15 cellular contexts compared by ENCODE assay signal in genomic region chr9:120570296-120570695, GRCh38. TPM values are rescaled to one million over a fixed set of nuclear protein-coding genes. Genes with fewer than 3 reads are reported as not detected.
A peak's percentile ranks its signal among the peaks of the same experiment; 100 is the strongest.
DNase-seq lines count a peak whose midpoint lies in the region; ATAC-seq and TF ChIP-seq lines count a peak whose summit lies in the region.
"Had no signal": no experiment of that assay in that cellular context is flagged by ENCODE, and none has a peak within 500 bp of the region (broad histone marks: within the 10 kb centered on the region; RNA-seq: fewer than 3 reads in every experiment).

No MANE protein-coding gene starts in this region.

- peaks cover 75% of the 10 kb centered on the region for H3K79me2 ChIP-seq in KMS-11 (ENCODE audit: insufficient read depth, low read depth)
- H3K79me2 ChIP-seq in PC-3 (ENCODE audit: low read length), result peaks cover 30% of the 10 kb centered on the region
- H3K79me2 ChIP-seq in smooth muscle cell (ENCODE audit: low read depth), result peaks cover 13% of the 10 kb centered on the region

- no TSS peak for BruUV-seq in PC-3 (replicated peaks; lab: Mats Ljungman, UMichigan)

- peak overlapping the region; percentile 15; the same call in 1 of the 2 replicates for H3K4me2 ChIP-seq in KMS-11
- H3K4me2 ChIP-seq in PC-3 (ENCODE audit: low read length), result no peak overlapping the region
- H3K4me2 ChIP-seq in smooth muscle cell, result no peak overlapping the region
- H3K4me2 ChIP-seq: A549 had no signal

- no peaks in the 10 kb centered on the region for H3K9me3 ChIP-seq in AG04450 (ENCODE audit: control insufficient read depth, insufficient read depth, low read length)
- H3K9me3 ChIP-seq in esophagus muscularis mucosa, result no peaks in the 10 kb centered on the region
- no peaks in the 10 kb centered on the region for H3K9me3 ChIP-seq in sigmoid colon
- H3K9me3 ChIP-seq in PC-3 (ENCODE audit: low read length), result no peaks in the 10 kb centered on the region
- H3K9me3 ChIP-seq in smooth muscle cell (replicated peaks; ENCODE audit: low read depth), result no peaks in the 10 kb centered on the region
- H3K9me3 ChIP-seq: A549 had no signal

- H3K9ac ChIP-seq in KMS-11 (no peak overlapping the region), PC-3 (ENCODE audit: low read length) (no peak overlapping the region), smooth muscle cell (ENCODE audit: low read depth) (no peak overlapping the region)

- 97% methylated on average over 3 of the region's 5 CpGs for WGBS in esophagus muscularis mucosa
- 96 to 97% methylated on average over 5 of the region's 5 CpGs for WGBS in sigmoid colon, 2 donors
- 98% methylated on average over 5 of the region's 5 CpGs for WGBS in smooth muscle cell (ENCODE audit: low lambda C conversion rate)

- POLR2A ChIA-PET in AG04450 (lab: Yijun Ruan, JAX) (no interaction called here), PC-3 (lab: Charles Lee; ENCODE audit: unreplicated experiment) (no interaction called here)

- H3K27me3 ChIP-seq in AG04450 (ENCODE audit: control insufficient read depth, insufficient read depth, low read length), result no peaks in the 10 kb centered on the region
- H3K27me3 ChIP-seq in KMS-11 (ENCODE audit: insufficient read depth, low read depth), result no peaks in the 10 kb centered on the region
- no peaks in the 10 kb centered on the region for H3K27me3 ChIP-seq in esophagus muscularis mucosa
- H3K27me3 ChIP-seq in sigmoid colon, result no peaks in the 10 kb centered on the region
- no peaks in the 10 kb centered on the region for H3K27me3 ChIP-seq in PC-3 (ENCODE audit: low read length)
- no peaks in the 10 kb centered on the region for H3K27me3 ChIP-seq in smooth muscle cell (ENCODE audit: low read depth)

- TF ChIP-seq EP300 in esophagus muscularis mucosa (IDR thresholded peaks at IDR 0.05), result no peak
- TF ChIP-seq EP300 in sigmoid colon (IDR thresholded peaks at IDR 0.05), result no peak

- H3K27ac ChIP-seq in AG04450 (ENCODE audit: low read depth, low read length) (peak overlapping the region; percentile 77), KMS-11 (no peak overlapping the region), esophagus muscularis mucosa (replicated peaks in 1 of 4) (peak overlapping the region in 3 of 4 donors; percentile 34 to 48 (median 36)), sigmoid colon (peak overlapping the region in 3 of 4 donors; percentile 58 to 74 (median 59)), PC-3 (ENCODE audit: low read length) (no peak overlapping the region), smooth muscle cell (ENCODE audit: low read depth) (no peak overlapping the region)
- H3K27ac ChIP-seq: A549, HL-60 had no signal

- TF ChIP-seq POLR2A in esophagus muscularis mucosa (IDR thresholded peaks at IDR 0.05; ENCODE audit: low read depth) (no peak), sigmoid colon (IDR thresholded peaks at IDR 0.05) (no peak)

- H2AFZ ChIP-seq in KMS-11 (ENCODE audit: low read depth) (no peak overlapping the region), PC-3 (ENCODE audit: low read length) (no peak overlapping the region), smooth muscle cell (ENCODE audit: low read depth) (no peak overlapping the region)

- no peak for DNase-seq in AG04450 (ENCODE audit: low read depth, low spot score)
- no peak for DNase-seq in esophagus muscularis mucosa (ENCODE audit: extremely low spot score)
- no peak for DNase-seq in sigmoid colon
- DNase-seq in PC-3, result no peak
- no peak for DNase-seq in smooth muscle cell (lab: John Stamatoyannopoulos, UW; ENCODE audit: unreplicated experiment)
- DNase-seq: COR-L47, H7, NCI-H187, NCI-H526 treated with DMSO at 0.1 percent for 48 hours, RPMI8226 had no signal

- intact Hi-C loops in esophagus muscularis mucosa (cut with DNase I), result no loop called here
- intact Hi-C loops in sigmoid colon (cut with DNase I), result no loop called here
- intact Hi-C loops in PC-3 (cut with micrococcal nuclease), result no loop called here

- TF ChIP-seq CTCF in AG04450 (IDR thresholded peaks at IDR 0.05; ENCODE audit: low read depth, low read length), result no peak
- TF ChIP-seq CTCF in KMS-11 (conservative IDR thresholded peaks at IDR 0.05; ENCODE audit: low read depth, low read length), result no peak
- no peak for TF ChIP-seq CTCF in esophagus muscularis mucosa (IDR thresholded peaks at IDR 0.05)
- no peak for TF ChIP-seq CTCF in sigmoid colon (IDR thresholded peaks at IDR 0.05)
- no peak for TF ChIP-seq CTCF in PC-3 (conservative IDR thresholded peaks at IDR 0.05; ENCODE audit: low read depth, low read length)
- no peak for TF ChIP-seq CTCF in smooth muscle cell (IDR thresholded peaks at IDR 0.05; ENCODE audit: borderline replicate concordance, insufficient read depth, poor library complexity, severe bottlenecking)

- no peaks in the 10 kb centered on the region for H3K9me2 ChIP-seq in PC-3 (replicated peaks; ENCODE audit: low read length)

- H3K4me3 ChIP-seq in AG04450 (ENCODE audit: low read depth, low read length) (no peak overlapping the region), KMS-11 (IDR thresholded peaks at IDR 0.05; ENCODE audit: insufficient read depth, low read depth, low read length) (no peak overlapping the region), esophagus muscularis mucosa (no peak overlapping the region), sigmoid colon (no peak overlapping the region), PC-3 (ENCODE audit: low read length) (no peak overlapping the region), smooth muscle cell (no peak overlapping the region)
- H3K4me3 ChIP-seq: A549 had no signal

- H3K36me3 ChIP-seq in KMS-11 (ENCODE audit: insufficient read depth) (no peaks in the 10 kb centered on the region; the same call in 1 of the 2 replicates), esophagus muscularis mucosa (peaks cover 24 to 64% (median 60%) of the 10 kb centered on the region in 4 donors), sigmoid colon (peaks cover 0 to 63% (median 30%) of the 10 kb centered on the region in 4 donors), PC-3 (ENCODE audit: low read depth, low read length) (peaks cover 20% of the 10 kb centered on the region), smooth muscle cell (ENCODE audit: low read depth) (peaks cover 4% of the 10 kb centered on the region)

- no peaks in the 10 kb centered on the region for H4K20me1 ChIP-seq in KMS-11 (ENCODE audit: insufficient read depth)
- 0 out of 2 replicates have a peak, but pooled peaks cover 3% of the 10 kb centered on the region for H4K20me1 ChIP-seq in PC-3 (ENCODE audit: low read length)
- peaks cover 18% of the 10 kb centered on the region for H4K20me1 ChIP-seq in smooth muscle cell (ENCODE audit: low read depth)

- H3F3A ChIP-seq in PC-3 (ENCODE audit: low read length, unreplicated experiment), result no peaks in the 10 kb centered on the region
- H3F3A ChIP-seq in smooth muscle cell (ENCODE audit: low read depth), result no peaks in the 10 kb centered on the region

- CTCF ChIA-PET in AG04450 (lab: Charles Lee), result interaction anchor here (1.3 kb wide), 1 partner anchor 9 kb away, joined by 4 read pairs; no protein-coding TSS in a partner anchor
- CTCF ChIA-PET in PC-3 (lab: Charles Lee), result no interaction called here

- no peak for ATAC-seq in HG03045 (IDR thresholded peaks at IDR 0.05; ENCODE audit: unreplicated experiment)
- ATAC-seq in HG03280 (IDR thresholded peaks at IDR 0.05; ENCODE audit: unreplicated experiment), result no peak
- no peak for ATAC-seq in PC-3

- peaks cover 98% of the 10 kb centered on the region for H3K4me1 ChIP-seq in KMS-11 (ENCODE audit: low read depth, poor library complexity, severe bottlenecking)
- peaks cover 24 to 48% (median 27%) of the 10 kb centered on the region in 4 donors for H3K4me1 ChIP-seq in esophagus muscularis mucosa
- peaks cover 0 to 29% (median 20%) of the 10 kb centered on the region in 4 donors for H3K4me1 ChIP-seq in sigmoid colon
- no peaks in the 10 kb centered on the region for H3K4me1 ChIP-seq in PC-3 (ENCODE audit: insufficient read depth, low read length)
- H3K4me1 ChIP-seq in smooth muscle cell (ENCODE audit: low read depth), result no peaks in the 10 kb centered on the region

RNA-seq across cellular contexts. Expression of gene CDK5RAP2, which starts 9.7 kb away (rescaled TPM):
- polyA plus RNA-seq in AG04450 (2011; rRNA removed), result 29.6 and 30.3 TPM in 2 replicates
- 40.0 and 44.7 TPM in 2 replicates for polyA minus RNA-seq in AG04450 (2011; rRNA and poly(A)+ RNA removed)
- total RNA-seq in esophagus muscularis mucosa, result 10 to 100 TPM; 34.6 to 38.6 (median 36.7) TPM
- 10 to 100 TPM; 41.0 to 57.8 (median 49.7) TPM for total RNA-seq in sigmoid colon
- polyA plus RNA-seq in sigmoid colon, result 10 to 100 TPM; 10.6 to 25.3 (median 11.4) TPM
- 37.4 and 41.0 TPM in 2 replicates for total RNA-seq in PC-3 (2014; rRNA removed)
- total RNA-seq in smooth muscle cell, result 33.7 and 38.5 TPM in 2 replicates
- 32.2 and 38.3 TPM in 2 replicates for polyA plus RNA-seq in smooth muscle cell

Comparison
In these comparisons a context has a peak if more than half of its experiments do, and no peak if none do; other contexts are left out.
1. H3K27ac ChIP-seq: peak in AG04450 (single experiment), esophagus muscularis mucosa (3 of 4) and sigmoid colon (3 of 4); none in KMS-11 (single experiment), PC-3 (single experiment) and smooth muscle cell (single experiment).